ENCODE assay signal across 29 cellular contexts in the genomic region with DNA sequence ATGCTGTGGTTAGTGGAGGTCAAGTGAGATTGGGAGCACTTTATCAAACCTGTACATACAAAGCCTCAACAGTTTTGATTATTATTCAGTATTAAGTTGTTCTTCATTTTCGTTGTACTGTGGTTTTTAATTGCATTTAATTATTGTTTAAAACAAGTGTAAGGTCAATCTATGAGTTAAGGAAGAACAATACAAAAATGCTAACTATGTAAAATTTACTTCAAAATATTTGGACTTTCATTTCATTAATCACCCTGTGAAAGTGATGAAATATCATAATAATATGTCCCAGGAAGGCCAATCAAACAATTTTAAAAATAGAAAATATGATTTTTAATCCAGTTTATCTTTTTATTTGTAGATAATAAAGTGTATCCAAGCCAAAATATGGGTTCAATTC. TPM values are rescaled to one million over a fixed set of nuclear protein-coding genes. Genes with fewer than 3 reads are reported as not detected.
"Had no signal": no experiment of that assay in that cellular context is flagged by ENCODE, and none has a peak within 500 bp of the region (broad histone marks: within the 10 kb centered on the region; RNA-seq: fewer than 3 reads in every experiment).

No MANE protein-coding gene starts in this region.

- H3K27ac ChIP-seq: esophagus squamous epithelium, gastrocnemius medialis, ovary, psoas muscle, skin epidermis, thoracic aorta, tibial nerve, upper lobe of right lung, uterus had no signal

- H3K4me3 ChIP-seq: esophagus squamous epithelium, gastrocnemius medialis, lung, ovary, psoas muscle, skin epidermis, thoracic aorta, tibial nerve, upper lobe of right lung, uterus had no signal

- FAIRE-seq: colon had no signal

- DNase-seq: effector CD8-positive, alpha-beta T cell; endodermal cell; erythroblast; esophagus squamous epithelium; gastrocnemius medialis; head of caudate nucleus; natural killer cell; occipital lobe; ovary; posterior cingulate gyrus; psoas muscle; right cardiac atrium; stimulated activated CD4-positive, alpha-beta T cell treated with anti-CD3 and anti-CD28 coated beads, Interleukin-15, amount 100 ng/mL, for 24 hours; stimulated activated CD4-positive, alpha-beta T cell treated with anti-CD3 and anti-CD28 coated beads, Interleukin-2, amount 100 ng/mL, for 48 hours; stimulated activated naive B cell treated with anti-CD40 and anti-IgM and Interleukin-4, amounts not matched to agents 10 μg/mL and 1 μg/mL and 100 μg/mL, for 72 hours; upper lobe of right lung; uterus had no signal

- H3K36me3 ChIP-seq: esophagus squamous epithelium, gastrocnemius medialis, ovary, thoracic aorta, tibial nerve, upper lobe of right lung, uterus had no signal

- H3K9me3 ChIP-seq: esophagus squamous epithelium, gastrocnemius medialis, ovary, psoas muscle, thoracic aorta, tibial nerve, upper lobe of right lung, uterus had no signal

- H3K4me1 ChIP-seq: esophagus squamous epithelium, psoas muscle, tibial nerve, upper lobe of right lung, uterus had no signal

- H3K27me3 ChIP-seq: esophagus squamous epithelium, gastrocnemius medialis, ovary, tibial nerve, upper lobe of right lung, uterus had no signal

- ATAC-seq: gastrocnemius medialis; left lobe of liver; natural killer cell; psoas muscle; right cardiac atrium; stimulated activated naive B cell treated with anti-CD40 and anti-IgM and Interleukin-4, amounts not matched to agents 10 μg/mL and 1 μg/mL and 100 μg/mL, for 72 hours; upper lobe of right lung had no signal

RNA-seq across cellular contexts. Expression of gene ASB15, which starts 30.4 kb away (rescaled TPM):
- total RNA-seq: endodermal cell, esophagus squamous epithelium, glomerular endothelial cell, left lobe of liver, liver, lung, mononuclear cell, natural killer cell, occipital lobe, ovary, renal cortical epithelial cell, thoracic aorta, tibial nerve, upper lobe of right lung, uterus had no signal
- polyA plus RNA-seq: keratinocyte, liver, lung, neural cell, ovary had no signal
